In the genomic region with DNA sequence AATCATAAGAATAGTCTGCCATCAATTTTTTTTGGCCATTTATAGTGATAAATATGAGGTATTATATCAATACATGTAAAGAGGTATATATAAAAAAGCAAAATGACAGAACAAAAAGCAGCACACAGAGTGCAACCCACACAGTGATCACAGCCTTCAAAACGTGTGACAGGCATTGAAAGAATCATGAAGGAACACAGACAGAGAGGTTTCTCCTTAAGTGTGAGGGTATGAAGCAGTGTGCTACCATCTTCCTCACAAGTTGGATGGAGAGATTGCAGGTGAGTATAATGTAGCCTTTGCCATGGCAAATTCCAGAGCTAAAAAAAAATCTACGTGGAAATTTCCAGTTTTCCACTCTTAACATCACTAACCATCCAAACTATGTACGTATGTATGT, we compare ENCODE assay signal across 29 cellular contexts. TPM values are rescaled to one million over a fixed set of nuclear protein-coding genes. Genes with fewer than 3 reads are reported as not detected.
A peak's percentile ranks its signal among the peaks of the same experiment; 100 is the strongest.
DNase-seq lines count a peak whose midpoint lies in the region; ATAC-seq and TF ChIP-seq lines count a peak whose summit lies in the region.
"Had no signal": no experiment of that assay in that cellular context is flagged by ENCODE, and none has a peak within 500 bp of the region (broad histone marks: within the 10 kb centered on the region; RNA-seq: fewer than 3 reads in every experiment).

No MANE protein-coding gene starts in this region.

- H3K27ac Mint-ChIP-seq in T-helper 2 cell treated with Interferon-gamma antibody and Interleukin-4, amounts not matched to agents 5 μg/mL and 100 μg/mL, for 36 hours = no peak overlapping the region
- H3K27ac Mint-ChIP-seq: activated B cell treated with CpG ODN at 0.5 μM for 24 hours; activated naive CD4-positive, alpha-beta T cell treated with anti-CD3 and anti-CD28 coated beads, Interleukin-2, amount 10 ng/mL, durations not matched to agents 7 days and 5 days; GM23338; progenitor cell of endocrine pancreas had no signal

- H3K27me3 ChIP-seq in A673 (replicated peaks; ENCODE audit: insufficient read depth, low read depth, low read length, poor library complexity) (no peaks in the 10 kb centered on the region), BLaER1 (no peaks in the 10 kb centered on the region)
- H3K27me3 ChIP-seq: ascending aorta, esophagus muscularis mucosa, foreskin keratinocyte, heart right ventricle, suprapubic skin, uterus had no signal

- no TSS peak for BruUV-seq in A673 (replicated peaks; lab: Mats Ljungman, UMichigan)

- DNase-seq in A673 (ENCODE audit: low spot score) = no peak
- DNase-seq in T-helper 2 cell treated with Interferon-gamma antibody and Interleukin-4, amounts not matched to agents 5 μg/mL and 100 μg/mL, for 36 hours (ENCODE audit: low spot score) = no peak
- no peak for DNase-seq in mucosa of descending colon
- no peak for DNase-seq in SIG-M5 treated with dmso at 0.1 percent for 504 hours (lab: John Stamatoyannopoulos, UW; ENCODE audit: unreplicated experiment)
- DNase-seq in HT-29 (ENCODE audit: low spot score) = no peak
- DNase-seq in GF-D8 (lab: John Stamatoyannopoulos, UW) = no peak
- DNase-seq: activated B cell treated with CpG ODN at 0.5 μM for 24 hours; activated naive CD4-positive, alpha-beta T cell treated with anti-CD3 and anti-CD28 coated beads, Interleukin-2, amount 10 ng/mL, durations not matched to agents 7 days and 5 days; activated T-cell treated with anti-CD3 and anti-CD28 coated beads, Interleukin-2, amount 50 U/mL, for 72 hours; cortex of kidney; DMS 273 treated with DMSO at 0.1 percent for 48 hours; EL; foreskin keratinocyte; heart right ventricle; Kasumi-1; MV-4-11; NCI-H1694; NCI-H510A treated with DMSO at 0.1 percent for 48 hours; PC-3; stimulated activated CD4-positive, alpha-beta T cell treated with anti-CD3 and anti-CD28 coated beads, Interleukin-15, amount 100 ng/mL, for 24 hours; stimulated activated naive CD4-positive, alpha-beta T cell; uterus had no signal

- peaks cover 12% of the 10 kb centered on the region for H3K36me3 Mint-ChIP-seq in T-helper 2 cell treated with Interferon-gamma antibody and Interleukin-4, amounts not matched to agents 5 μg/mL and 100 μg/mL, for 36 hours (ENCODE audit: low read depth)

- peaks cover 47% of the 10 kb centered on the region for H3K4me1 Mint-ChIP-seq in T-helper 2 cell treated with Interferon-gamma antibody and Interleukin-4, amounts not matched to agents 5 μg/mL and 100 μg/mL, for 36 hours (ENCODE audit: low read depth)

- H3K4me3 ChIP-seq in A673 (ENCODE audit: low read depth, low read length, poor library complexity, severe bottlenecking) (no peak overlapping the region), BLaER1 (no peak overlapping the region), mucosa of descending colon (no peak overlapping the region)
- H3K4me3 ChIP-seq: ascending aorta, GM23338, suprapubic skin, uterus had no signal

- H3K4me3 Mint-ChIP-seq in T-helper 2 cell treated with Interferon-gamma antibody and Interleukin-4, amounts not matched to agents 5 μg/mL and 100 μg/mL, for 36 hours = peak overlapping the region; percentile 1
- H3K4me3 Mint-ChIP-seq: activated B cell treated with CpG ODN at 0.5 μM for 24 hours, GM23338 had no signal

- peaks cover 67% of the 10 kb centered on the region for H3K4me1 ChIP-seq in A673 (ENCODE audit: insufficient read depth, low read length, poor library complexity, severe bottlenecking)
- H3K4me1 ChIP-seq in BLaER1 = peaks cover 14% of the 10 kb centered on the region; the same call in 1 of the 2 replicates
- H3K4me1 ChIP-seq in mucosa of descending colon (ENCODE audit: low read depth) = peaks cover 14% of the 10 kb centered on the region

- TF ChIP-seq CTCF in A673 (conservative IDR thresholded peaks at IDR 0.05; ENCODE audit: low read depth, low read length) (no peak), mucosa of descending colon (IDR thresholded peaks at IDR 0.05) (no peak)

- H3K36me3 ChIP-seq in A673 (ENCODE audit: insufficient read depth, low read length, poor library complexity, severe bottlenecking) = peaks cover 63% of the 10 kb centered on the region
- H3K36me3 ChIP-seq in BLaER1 = peaks cover 9% of the 10 kb centered on the region; the same call in 1 of the 2 replicates
- H3K36me3 ChIP-seq in mucosa of descending colon (ENCODE audit: low read depth) = no peaks in the 10 kb centered on the region
- H3K36me3 ChIP-seq: ascending aorta, esophagus muscularis mucosa, suprapubic skin, uterus had no signal

- H3K27ac ChIP-seq in A673 (ENCODE audit: low read depth, low read length, poor library complexity, severe bottlenecking) (peak overlapping the region; percentile 1), BLaER1 (no peak overlapping the region; the same call in 1 of the 2 replicates)
- H3K27ac ChIP-seq: ascending aorta, foreskin keratinocyte, suprapubic skin, uterus had no signal

- H3K9me3 Mint-ChIP-seq in T-helper 2 cell treated with Interferon-gamma antibody and Interleukin-4, amounts not matched to agents 5 μg/mL and 100 μg/mL, for 36 hours = no peaks in the 10 kb centered on the region
- H3K9me3 Mint-ChIP-seq: activated B cell treated with CpG ODN at 0.5 μM for 24 hours; activated naive CD4-positive, alpha-beta T cell treated with anti-CD3 and anti-CD28 coated beads, Interleukin-2, amount 10 ng/mL, durations not matched to agents 7 days and 5 days; activated T-cell treated with anti-CD3 and anti-CD28 coated beads, Interleukin-2, amount 50 U/mL, for 72 hours; GM23338 had no signal

- H3K9ac ChIP-seq in BLaER1 = no peak overlapping the region

- intact Hi-C loops in A673 (cut with micrococcal nuclease; ENCODE audit: unreplicated experiment) = loop anchor here (5.0 kb wide), 1 partner anchor 109 kb away; no protein-coding TSS in a partner anchor
- intact Hi-C loops in mucosa of descending colon (cut with DNase I, micrococcal nuclease) = no loop called here

- H3K9me3 ChIP-seq in A673 (ENCODE audit: low read depth, low read length, poor library complexity, severe bottlenecking) (no peaks in the 10 kb centered on the region), BLaER1 (no peaks in the 10 kb centered on the region), mucosa of descending colon (no peaks in the 10 kb centered on the region)
- H3K9me3 ChIP-seq: ascending aorta, esophagus muscularis mucosa, heart right ventricle, suprapubic skin, uterus had no signal

- H4K20me1 ChIP-seq in BLaER1 = peaks cover 24% of the 10 kb centered on the region

- H3K27me3 Mint-ChIP-seq in T-helper 2 cell treated with Interferon-gamma antibody and Interleukin-4, amounts not matched to agents 5 μg/mL and 100 μg/mL, for 36 hours (ENCODE audit: low read depth) = no peaks in the 10 kb centered on the region
- H3K27me3 Mint-ChIP-seq: activated B cell treated with CpG ODN at 0.5 μM for 24 hours; activated naive CD4-positive, alpha-beta T cell treated with anti-CD3 and anti-CD28 coated beads, Interleukin-2, amount 10 ng/mL, durations not matched to agents 7 days and 5 days; progenitor cell of endocrine pancreas had no signal

- CTCF ChIA-PET in A673 (lab: Charles Lee) = no interaction called here

- ATAC-seq in mucosa of descending colon = peak; percentile 16
- ATAC-seq: foreskin keratinocyte, GM23338, heart right ventricle, Right ventricle myocardium inferior had no signal

- H3K4me2 ChIP-seq in BLaER1 = peak overlapping the region; percentile 59; the same call in 1 of the 2 replicates
- H3K4me2 ChIP-seq: GM23338 had no signal

- POLR2A ChIA-PET in A673 (lab: Charles Lee; ENCODE audit: low non-redundant PET) = no interaction called here

RNA-seq across cellular contexts. Expression of a gene that starts 19.6 kb away (rescaled TPM):
- total RNA-seq in A673 (2021) = 75.7 and 75.8 TPM in 2 replicates
- total RNA-seq in mucosa of descending colon = 10 to 100 TPM; 33.7 to 47.9 (median 46.9) TPM
- 68.2 and 94.9 TPM in 2 replicates for total RNA-seq in HT-29 (2014; rRNA removed; shearing (Covaris generic))
